24 cellular contexts compared by ENCODE assay signal in the genomic region with DNA sequence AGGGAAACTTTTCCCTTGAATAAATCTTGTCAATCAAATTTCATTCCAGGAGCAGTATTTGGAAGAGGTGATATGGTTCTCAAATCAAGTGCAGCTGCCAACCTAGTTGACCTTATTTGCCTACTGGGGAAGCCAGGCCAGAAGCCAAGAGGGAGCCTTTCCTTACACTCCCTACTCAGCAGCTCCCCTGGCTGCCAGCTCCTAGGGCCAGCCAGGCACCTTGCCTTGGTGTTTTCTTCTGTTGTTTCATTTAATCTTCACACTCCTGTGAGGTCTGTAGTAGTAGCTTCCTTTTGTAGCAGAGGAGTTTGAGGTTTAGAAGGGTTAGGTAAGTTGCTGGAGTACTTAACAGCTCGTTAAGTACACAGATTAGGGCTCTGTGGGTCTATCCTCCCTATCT. TPM values are rescaled to one million over a fixed set of nuclear protein-coding genes. Genes with fewer than 3 reads are reported as not detected.
DNase-seq lines count a peak whose midpoint lies in the region; ATAC-seq and TF ChIP-seq lines count a peak whose summit lies in the region.
"Had no signal": no experiment of that assay in that cellular context is flagged by ENCODE, and none has a peak within 500 bp of the region (broad histone marks: within the 10 kb centered on the region; RNA-seq: fewer than 3 reads in every experiment).

No MANE protein-coding gene starts in this region.

- intact Hi-C loops in right lobe of liver (cut with DNase I), result no loop called here

- no peaks in the 10 kb centered on the region for H3K27me3 ChIP-seq in right lobe of liver
- H3K27me3 ChIP-seq in skeletal muscle tissue (ENCODE audit: control insufficient read depth in 3 of 3, insufficient read depth in 3 of 3, low read length in 3 of 3), result no peaks in the 10 kb centered on the region
- H3K27me3 ChIP-seq: brain microvascular endothelial cell, hepatocyte, SJSA1 had no signal

- no peak for TF ChIP-seq POLR2A in right lobe of liver (IDR thresholded peaks at IDR 0.05)

- H3K36me3 ChIP-seq in right lobe of liver, result peaks cover 0 to 1% (median 0%) of the 10 kb centered on the region in 4 donors
- H3K36me3 ChIP-seq in skeletal muscle tissue (ENCODE audit: control insufficient read depth in 3 of 3, insufficient read depth in 3 of 3, low read length in 3 of 3), result peaks cover 5 to 14% (median 11%) of the 10 kb centered on the region in 3 donors
- H3K36me3 ChIP-seq: SJSA1 had no signal

- H3K27ac ChIP-seq in right lobe of liver, result no peak overlapping the region
- peak overlapping the region; percentile 14 for H3K27ac ChIP-seq in skeletal muscle tissue (ENCODE audit: low read depth, low read length)
- H3K27ac ChIP-seq: brain microvascular endothelial cell, hepatocyte, KMS-11, SJSA1 had no signal

- H3K9me3 ChIP-seq in right lobe of liver, result no peaks in the 10 kb centered on the region
- H3K9me3 ChIP-seq in skeletal muscle tissue (ENCODE audit: control insufficient read depth in 3 of 3, low read length in 3 of 3), result no peaks in the 10 kb centered on the region
- H3K9me3 ChIP-seq: SJSA1 had no signal

- H3K4me1 ChIP-seq in right lobe of liver (peaks cover 0 to 7% (median 0%) of the 10 kb centered on the region in 4 donors), skeletal muscle tissue (ENCODE audit: control insufficient read depth in 3 of 3, insufficient read depth in 3 of 3, low read length in 3 of 3) (peaks cover 4 to 20% (median 19%) of the 10 kb centered on the region in 3 donors)
- H3K4me1 ChIP-seq: SJSA1 had no signal

- peak; percentile 31 for DNase-seq in cerebellar cortex (ENCODE audit: low spot score)
- peak in 2 of 3 donors; percentile 21 to 46 for DNase-seq in right lobe of liver
- DNase-seq in NCI-H1048 (lab: John Stamatoyannopoulos, UW), result no peak
- DNase-seq in NCI-H2227 treated with DMSO at 0.1 percent for 48 hours (lab: John Stamatoyannopoulos, UW), result no peak
- DNase-seq: activated CD4-positive, CD25-positive, alpha-beta regulatory T cell treated with anti-CD3 and anti-CD28 coated beads, Interleukin-2, amount 50 U/mL, for 72 hours; activated CD8-positive, alpha-beta T cell treated with anti-CD3 and anti-CD28 coated beads for 36 hours; activated effector memory CD4-positive, alpha-beta T cell treated with Interleukin-2 at 50 U/mL for 16 hours; brain microvascular endothelial cell; CD4-positive, CD25-positive, alpha-beta regulatory T cell; effector memory CD4-positive, alpha-beta T cell; foreskin fibroblast; immature natural killer cell; MV-4-11; NCI-H1694 treated with DMSO at 0.1 percent for 48 hours; NCI-H2171; stimulated activated naive CD8-positive, alpha-beta T cell treated with anti-CD3 and anti-CD28 coated beads, Interleukin-15, Interleukin-2, amounts not matched to agents 100 U/mL and 50 U/mL, for 24 hours; T-helper 1 cell had no signal

- TF ChIP-seq CTCF in LNCAP (IDR thresholded peaks at IDR 0.05) (peak; percentile 29; the same call in 1 of the 2 replicates), right lobe of liver (IDR thresholded peaks at IDR 0.05) (peak in 2 of 4 donors; percentile 8 to 32)

- no peak overlapping the region for H3K9ac ChIP-seq in skeletal muscle tissue (ENCODE audit: low read depth in 1 of 3, low read length in 3 of 3)
- H3K9ac ChIP-seq: KMS-11 had no signal

- no peak overlapping the region for H3K4me3 ChIP-seq in right lobe of liver
- no peak overlapping the region for H3K4me3 ChIP-seq in skeletal muscle tissue (ENCODE audit: low read length in 3 of 3)
- H3K4me3 ChIP-seq: hepatocyte, SJSA1 had no signal

- WGBS in right lobe of liver (ENCODE audit: insufficient coverage, low coverage, low lambda C conversion rate, missing lambda C conversion rate), result 100% methylated on average over 1 of the region's 1 CpG

- ATAC-seq in right lobe of liver, result peak; percentile 61 to 91 (median 64)
- ATAC-seq in HG02970 (IDR thresholded peaks at IDR 0.05; ENCODE audit: low FRiP score, unreplicated experiment), result no peak
- ATAC-seq: activated CD8-positive, alpha-beta T cell treated with anti-CD3 and anti-CD28 coated beads for 36 hours; stimulated activated naive CD8-positive, alpha-beta T cell treated with anti-CD3 and anti-CD28 coated beads, Interleukin-15, Interleukin-2, amounts not matched to agents 100 U/mL and 50 U/mL, for 24 hours had no signal

RNA-seq across cellular contexts. Expression of gene MKRN2OS, which starts 22.6 kb away (rescaled TPM):
- under 1 TPM in 1 of 6 experiments, not detected in 5; 0.31 TPM for total RNA-seq in right lobe of liver
- not detected for total RNA-seq in skeletal muscle tissue
- total RNA-seq: activated CD8-positive, alpha-beta T cell treated with anti-CD3 and anti-CD28 coated beads for 36 hours; CD4-positive, CD25-positive, alpha-beta regulatory T cell; lung microvascular endothelial cell; SJSA1 had no signal

RNA-seq across cellular contexts. Expression of gene MKRN2, which starts 34.2 kb away (rescaled TPM):
- total RNA-seq in right lobe of liver, result 10 to 100 TPM in 4 of 6 experiments, 1 to 10 TPM in 2; 8.8 to 12.8 (median 10.9) TPM
- 26.6 TPM for total RNA-seq in skeletal muscle tissue

RNA-seq across cellular contexts. Expression of gene TSEN2, which starts 38.4 kb away (rescaled TPM):
- total RNA-seq in right lobe of liver (1 to 10 TPM; 4.7 to 9.2 (median 6.4) TPM), skeletal muscle tissue (15.1 TPM)

Comparison
In these comparisons a context has a peak if more than half of its experiments do, and no peak if none do; other contexts are left out.
1. DNase-seq: peak in cerebellar cortex (single experiment) and right lobe of liver (2 of 3); none in NCI-H1048 (single experiment) and NCI-H2227 treated with DMSO at 0.1 percent for 48 hours (single experiment).